Comparison of ENCODE assay signal across 9 cellular contexts in the genomic region with DNA sequence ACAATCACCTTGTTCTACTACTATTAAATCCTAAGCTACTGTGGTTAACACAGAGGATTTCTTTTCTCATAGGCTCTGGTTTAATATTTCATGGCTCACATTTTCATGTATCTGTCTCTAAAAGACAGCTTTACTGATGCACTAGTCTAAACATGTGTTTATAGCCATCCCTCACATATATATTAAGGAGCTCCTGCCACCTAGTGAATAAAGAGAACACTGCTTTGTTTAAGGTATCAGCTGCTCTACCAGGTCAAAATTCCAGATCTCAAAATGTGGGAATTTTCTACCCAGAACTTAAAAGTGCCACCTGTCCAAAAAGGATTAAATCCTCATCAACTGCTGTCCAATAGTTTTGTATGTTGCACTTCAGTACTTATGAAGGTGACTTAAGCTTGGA.
DNase-seq lines count a peak whose midpoint lies in the region; ATAC-seq and TF ChIP-seq lines count a peak whose summit lies in the region.
"Had no signal": no experiment of that assay in that cellular context is flagged by ENCODE, and none has a peak within 500 bp of the region (broad histone marks: within the 10 kb centered on the region; RNA-seq: fewer than 3 reads in every experiment).

No MANE protein-coding gene starts in this region.

- H3K27me3 Mint-ChIP-seq in CD4-positive, alpha-beta T cell, result no peaks in the 10 kb centered on the region
- no peaks in the 10 kb centered on the region for H3K27me3 Mint-ChIP-seq in activated CD4-positive, alpha-beta T cell treated with anti-CD3 and anti-CD28 coated beads for 36 hours

- intact Hi-C loops in CD4-positive, alpha-beta T cell (cut with DNase I, micrococcal nuclease), result loop anchor here (5.0 kb wide), 2 partner anchors 724 to 744 kb away; no protein-coding TSS in a partner anchor
- intact Hi-C loops in activated CD4-positive, alpha-beta T cell treated with anti-CD3 and anti-CD28 coated beads for 36 hours (cut with DNase I, micrococcal nuclease), result loop anchor here (1.0 to 10.0 kb wide), 5 partner anchors 191 to 743 kb away; no protein-coding TSS in a partner anchor

- POLR2A ChIA-PET in CD4-positive, alpha-beta T cell (lab: Charles Lee), result no interaction called here
- POLR2A ChIA-PET in activated CD4-positive, alpha-beta T cell treated with anti-CD3 and anti-CD28 coated beads for 36 hours (lab: Charles Lee), result interaction anchor here (0.5 kb wide), 1 partner anchor 735 kb away, joined by 3 read pairs; no protein-coding TSS in a partner anchor

- DNase-seq in GM13977 (ENCODE audit: low spot score) (no peak), NCI-H69 (lab: John Stamatoyannopoulos, UW) (peak; percentile 68), epithelial cell of proximal tubule (ENCODE audit: low read depth) (no peak)
- no peak for DNase-seq in CD4-positive, alpha-beta T cell
- DNase-seq in activated CD4-positive, alpha-beta T cell treated with anti-CD3 and anti-CD28 coated beads for 36 hours, result no peak
- DNase-seq: pancreas had no signal

- H3K4me3 ChIP-seq in epithelial cell of proximal tubule (ENCODE audit: low read depth, low read length), result no peak overlapping the region
- H3K4me3 ChIP-seq: pancreas had no signal

- no peaks in the 10 kb centered on the region for H3K36me3 Mint-ChIP-seq in CD4-positive, alpha-beta T cell (ENCODE audit: low read depth)
- no peaks in the 10 kb centered on the region for H3K36me3 Mint-ChIP-seq in activated CD4-positive, alpha-beta T cell treated with anti-CD3 and anti-CD28 coated beads for 36 hours (ENCODE audit: low read depth)

- no peaks in the 10 kb centered on the region for H3K27me3 ChIP-seq in CD4-positive, alpha-beta T cell (ENCODE audit: control insufficient read depth, insufficient read depth, low read length)
- H3K27me3 ChIP-seq: pancreas had no signal

- H3K27ac Mint-ChIP-seq in CD4-positive, alpha-beta T cell, result no peak overlapping the region
- no peak overlapping the region for H3K27ac Mint-ChIP-seq in activated CD4-positive, alpha-beta T cell treated with anti-CD3 and anti-CD28 coated beads for 36 hours

- no peak for ATAC-seq in CD4-positive, alpha-beta T cell (ENCODE audit: poor library complexity)
- ATAC-seq in GM18517 (IDR thresholded peaks at IDR 0.05; ENCODE audit: unreplicated experiment) (no peak), HG02678 (IDR thresholded peaks at IDR 0.05; ENCODE audit: unreplicated experiment) (no peak)
- ATAC-seq in activated CD4-positive, alpha-beta T cell treated with anti-CD3 and anti-CD28 coated beads for 36 hours, result no peak

- no peak overlapping the region for H3K27ac ChIP-seq in 22Rv1
- H3K27ac ChIP-seq in CD4-positive, alpha-beta T cell (ENCODE audit: low read depth, low read length), result no peak overlapping the region
- H3K27ac ChIP-seq: pancreas had no signal

- peaks cover 3% of the 10 kb centered on the region for H3K9me3 Mint-ChIP-seq in CD4-positive, alpha-beta T cell
- peaks cover 2% of the 10 kb centered on the region for H3K9me3 Mint-ChIP-seq in activated CD4-positive, alpha-beta T cell treated with anti-CD3 and anti-CD28 coated beads for 36 hours (ENCODE audit: low read depth)

- CTCF ChIA-PET in CD4-positive, alpha-beta T cell (lab: Charles Lee), result interaction anchor here (1.7 kb wide), 1 partner anchor 12 kb away, joined by 5 read pairs; no protein-coding TSS in a partner anchor
- CTCF ChIA-PET in activated CD4-positive, alpha-beta T cell treated with anti-CD3 and anti-CD28 coated beads for 36 hours (lab: Charles Lee), result interaction anchor here (0.9 to 2.0 kb wide), 5 partner anchors 393 to 740 kb away, joined by 3 to 6 read pairs (median 5); no protein-coding TSS in a partner anchor

- no peaks in the 10 kb centered on the region for H3K4me1 Mint-ChIP-seq in CD4-positive, alpha-beta T cell (ENCODE audit: low read depth)
- no peaks in the 10 kb centered on the region for H3K4me1 Mint-ChIP-seq in activated CD4-positive, alpha-beta T cell treated with anti-CD3 and anti-CD28 coated beads for 36 hours

- TF ChIP-seq CTCF in 22Rv1 (IDR thresholded peaks at IDR 0.05) (peak; percentile 52), GM13977 (IDR thresholded peaks at IDR 0.05; ENCODE audit: extremely low read depth, insufficient read depth, missing control alignments) (peak; percentile 49), epithelial cell of proximal tubule (conservative IDR thresholded peaks at IDR 0.05; ENCODE audit: low read depth, low read length) (peak; percentile 49)
- TF ChIP-seq CTCF in CD4-positive, alpha-beta T cell (IDR thresholded peaks at IDR 0.05), result no peak

- in situ Hi-C loops in GM13977 (cut with MboI; ENCODE audit: low pct_unique_long_range_greater_than_20kb, low sequenced_read_pairs, unreplicated experiment), result no loop called here

- H3K4me3 Mint-ChIP-seq in CD4-positive, alpha-beta T cell, result no peak overlapping the region
- no peak overlapping the region for H3K4me3 Mint-ChIP-seq in activated CD4-positive, alpha-beta T cell treated with anti-CD3 and anti-CD28 coated beads for 36 hours

- no peaks in the 10 kb centered on the region for H3K9me3 ChIP-seq in CD4-positive, alpha-beta T cell (ENCODE audit: control insufficient read depth, low read length)
- H3K9me3 ChIP-seq: pancreas had no signal
